Comparison of ENCODE assay signal across 1 cellular context in genomic region chr15:78438595-78439285, GRCh38.
A peak's percentile ranks its signal among the peaks of the same experiment; 100 is the strongest.
TF ChIP-seq lines count a peak whose summit lies in the region.

No MANE protein-coding gene starts in this region.

TF ChIP-seq in K562, 482 proteins besides CTCF, POLR2A, EP300 and RAD21 (continued from another document):
- TF ChIP-seq FOXO4 (CRISPR knock-in tag; IDR thresholded peaks at IDR 0.05) = no peak
- TF ChIP-seq KDM5B (IDR thresholded peaks at IDR 0.05; ENCODE audit: insufficient replicate concordance, low read depth, low read length) = peak; percentile 18
- TF ChIP-seq NFE2 (IDR thresholded peaks at IDR 0.05; ENCODE audit: low read depth) = peak; percentile 50
- TF ChIP-seq HNRNPUL1 (IDR thresholded peaks at IDR 0.05; ENCODE audit: low read length) = no peak
- TF ChIP-seq PML (IDR thresholded peaks at IDR 0.05; ENCODE audit: low read length) = no peak
- TF ChIP-seq ARNT (IDR thresholded peaks at IDR 0.05) = 0 out of 4 replicates have a peak, but pooled peaks of 1 of the 2 experiments have one; percentile 32
- TF ChIP-seq PHTF2 (CRISPR knock-in tag; IDR thresholded peaks at IDR 0.05) = no peak
- no peak for TF ChIP-seq MBD2 (IDR thresholded peaks at IDR 0.05; ENCODE audit: borderline replicate concordance, low read depth)
- TF ChIP-seq ZNF395 (CRISPR knock-in tag; IDR thresholded peaks at IDR 0.05) = no peak
